13 cellular contexts compared by ENCODE assay signal in the genomic region with DNA sequence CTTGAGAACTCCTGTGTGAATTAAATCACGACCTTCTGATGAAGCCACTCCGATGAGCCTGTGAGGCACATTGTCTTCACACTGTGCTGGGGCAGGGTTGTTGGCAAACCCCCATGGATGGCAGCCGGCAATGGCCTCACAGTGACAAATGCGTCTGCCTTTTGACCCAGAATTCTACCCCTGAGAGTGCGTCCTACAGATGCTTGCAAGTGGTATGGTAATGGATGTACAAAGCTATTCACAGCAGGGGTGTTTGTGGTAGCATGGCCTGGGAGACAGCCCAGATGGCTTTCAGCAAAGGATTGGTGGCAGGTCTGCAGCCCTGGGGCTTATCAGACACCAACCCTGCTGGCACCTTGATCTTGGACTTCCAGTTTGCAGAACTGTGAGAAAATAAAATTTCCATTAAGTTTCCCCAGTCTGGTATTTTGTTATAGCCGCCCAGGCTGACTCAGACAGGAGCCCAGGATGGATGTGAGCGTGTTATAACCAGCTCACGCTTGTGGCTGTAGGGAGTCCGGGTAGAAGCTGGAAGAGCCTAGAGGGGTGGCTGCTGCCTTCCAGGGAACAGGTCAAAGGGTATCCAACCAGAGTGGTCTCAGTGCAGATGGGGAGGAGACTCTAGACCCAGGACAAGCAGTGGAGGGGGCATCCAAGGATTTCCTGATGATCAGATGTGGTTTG. TPM values are rescaled to one million over a fixed set of nuclear protein-coding genes. Genes with fewer than 3 reads are reported as not detected.
DNase-seq lines count a peak whose midpoint lies in the region; ATAC-seq, FAIRE-seq and TF ChIP-seq lines count a peak whose summit lies in the region.
"Had no signal": no experiment of that assay in that cellular context is flagged by ENCODE, and none has a peak within 500 bp of the region (broad histone marks: within the 10 kb centered on the region; RNA-seq: fewer than 3 reads in every experiment).

No MANE protein-coding gene starts in this region.

- H3K36me3 ChIP-seq in body of pancreas (replicated peaks in 1 of 2; ENCODE audit: insufficient read depth in 1 of 2, low read depth in 2 of 2) = peaks cover 0 to 4% of the 10 kb centered on the region in 2 donors

- H3K4me1 ChIP-seq in body of pancreas = peaks cover 48% of the 10 kb centered on the region

- H3K27me3 ChIP-seq in body of pancreas (no peaks in the 10 kb centered on the region), layer of hippocampus (ENCODE audit: control insufficient read depth, insufficient read depth, low read length) (no peaks in the 10 kb centered on the region)

- TF ChIP-seq CTCF in body of pancreas (IDR thresholded peaks at IDR 0.05) (no peak), type B pancreatic cell (conservative IDR thresholded peaks at IDR 0.05) (no peak)

- H3K27ac ChIP-seq in body of pancreas (peak overlapping the region; percentile 45 to 92 (median 88)), layer of hippocampus (ENCODE audit: low read depth, low read length) (peak overlapping the region; percentile 38)
- H3K27ac ChIP-seq: KMS-11 had no signal

- peaks cover 21% of the 10 kb centered on the region for H3K36me3 Mint-ChIP-seq in type B pancreatic cell

- H3K27me3 Mint-ChIP-seq in type B pancreatic cell = no peaks in the 10 kb centered on the region
- H3K27me3 Mint-ChIP-seq: activated T-cell treated with anti-CD3 and anti-CD28 coated beads, Interleukin-2, amount 50 U/mL, for 24 hours had no signal

- no peak overlapping the region for H3K4me3 Mint-ChIP-seq in type B pancreatic cell
- H3K4me3 Mint-ChIP-seq: activated T-cell treated with anti-CD3 and anti-CD28 coated beads, Interleukin-2, amount 50 U/mL, for 24 hours had no signal

- ATAC-seq in Right ventricle myocardium superior (ENCODE audit: poor library complexity) (peak; percentile 73), left cardiac atrium (no peak), body of pancreas (no peak), HG02981 (IDR thresholded peaks at IDR 0.05; ENCODE audit: unreplicated experiment) (no peak)

- peak overlapping the region; percentile 91 for H3K27ac Mint-ChIP-seq in type B pancreatic cell
- H3K27ac Mint-ChIP-seq: activated T-cell treated with anti-CD3 and anti-CD28 coated beads, Interleukin-2, amount 50 U/mL, for 24 hours had no signal

- peaks cover 14% of the 10 kb centered on the region for H3K4me1 Mint-ChIP-seq in type B pancreatic cell (ENCODE audit: unreplicated experiment)

- H3K9me3 ChIP-seq in body of pancreas = no peaks in the 10 kb centered on the region

- H3K4me3 ChIP-seq in body of pancreas = no peak overlapping the region

- FAIRE-seq in RCC 7860 (lab: Jason Lieb, UNC) = no peak

- intact Hi-C loops in Right ventricle myocardium superior (cut with DNase I) = no loop called here
- intact Hi-C loops in left cardiac atrium (cut with DNase I) = no loop called here
- intact Hi-C loops in body of pancreas (cut with DNase I) = no loop called here

- TF ChIP-seq POLR2A in body of pancreas (IDR thresholded peaks at IDR 0.05) = no peak

- no peaks in the 10 kb centered on the region for H3K9me3 Mint-ChIP-seq in type B pancreatic cell
- H3K9me3 Mint-ChIP-seq: activated T-cell treated with anti-CD3 and anti-CD28 coated beads, Interleukin-2, amount 50 U/mL, for 24 hours had no signal

- DNase-seq in Right ventricle myocardium superior (peak; percentile 50), left cardiac atrium (no peak), body of pancreas (peak in 3 of 4 donors; percentile 56 to 76 (median 69)), type B pancreatic cell (ENCODE audit: extremely low spot score, unreplicated experiment) (no peak), RCC 7860 (ENCODE audit: low spot score) (no peak), NCI-H82 (lab: John Stamatoyannopoulos, UW) (no peak)
- DNase-seq: activated T-cell treated with anti-CD3 and anti-CD28 coated beads, Interleukin-2, amount 50 U/mL, for 24 hours; GF-D8; NCI-H446; SIG-M5 had no signal

- 34 to 52% methylated on average over 9 of the region's 9 CpGs for WGBS in body of pancreas, 2 donors

RNA-seq across cellular contexts. Expression of a gene that starts 10.1 kb away (rescaled TPM):
- total RNA-seq in Right ventricle myocardium superior = 32.7 TPM
- 10 to 100 TPM; 20.8 to 30.9 TPM for total RNA-seq in left cardiac atrium
- total RNA-seq in body of pancreas = 10 to 100 TPM; 78.9 to 94.6 TPM
- 26.4 and 30.5 TPM in 2 replicates for total RNA-seq in type B pancreatic cell (ENCODE audit: low replicate concordance)

RNA-seq across cellular contexts. Expression of a gene that starts 10.4 kb away (rescaled TPM):
- total RNA-seq in Right ventricle myocardium superior = 2.6 TPM
- total RNA-seq in left cardiac atrium = 1 to 10 TPM; 1.8 to 7.7 TPM
- total RNA-seq in body of pancreas = 1 to 10 TPM in 1 of 2 donors, under 1 TPM in 1; 0.66 to 4.9 TPM
- total RNA-seq in type B pancreatic cell (ENCODE audit: low replicate concordance) = 34.4 and 41.2 TPM in 2 replicates

RNA-seq across cellular contexts. Expression of a gene that starts 16.8 kb away (rescaled TPM):
- total RNA-seq in Right ventricle myocardium superior (1.7 TPM), left cardiac atrium (1 to 10 TPM in 1 of 2 donors, under 1 TPM in 1; 0.16 to 1.6 TPM), body of pancreas (not detected), type B pancreatic cell (ENCODE audit: low replicate concordance) (20.0 and 63.3 TPM in 2 replicates)

RNA-seq across cellular contexts. Expression of a gene that starts 28.9 kb away (rescaled TPM):
- 99.8 TPM for total RNA-seq in Right ventricle myocardium superior
- 10 to 100 TPM; 73.4 to 84.5 TPM for total RNA-seq in left cardiac atrium
- total RNA-seq in body of pancreas = 10 to 100 TPM; 68.6 to 86.4 TPM
- total RNA-seq in type B pancreatic cell (ENCODE audit: low replicate concordance) = 64.1 and 179 TPM in 2 replicates

RNA-seq across cellular contexts. Expression of a gene that starts 34.1 kb away (rescaled TPM):
- total RNA-seq in Right ventricle myocardium superior (not detected), left cardiac atrium (not detected), body of pancreas (not detected), type B pancreatic cell (ENCODE audit: low replicate concordance) (0.43 TPM in 1 of 2 replicates, not detected in the other)

Comparison
In these comparisons a context has a peak if more than half of its experiments do, and no peak if none do; other contexts are left out.
1. DNase-seq: peak in Right ventricle myocardium superior (single experiment) and body of pancreas (3 of 4); none in left cardiac atrium (single experiment), type B pancreatic cell (single experiment), RCC 7860 (single experiment) and NCI-H82 (single experiment).